In the genomic region with DNA sequence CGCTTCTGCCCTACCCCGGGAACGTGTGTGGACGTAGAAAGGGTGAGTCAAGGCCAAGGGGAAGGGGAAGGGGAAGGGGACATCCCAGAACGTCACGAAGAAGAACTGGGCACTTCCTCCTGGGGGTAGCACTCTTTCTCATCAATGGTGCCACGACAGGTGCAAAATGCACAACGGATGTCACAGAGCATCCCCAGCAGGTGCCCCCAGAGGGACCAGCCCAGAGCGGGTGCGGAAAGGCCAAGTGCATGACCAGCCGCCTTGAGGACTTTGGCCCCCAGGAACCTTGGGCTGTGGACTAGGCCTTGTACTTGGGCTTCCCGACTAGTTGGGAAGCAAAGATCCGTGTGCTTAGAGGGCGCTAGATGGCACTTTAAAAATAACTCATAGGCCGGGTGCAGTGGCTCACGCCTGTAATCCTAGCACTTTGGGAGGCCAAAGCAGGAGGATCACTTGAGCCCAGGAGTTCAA, we compare ENCODE assay signal across 1 cellular context.
TF ChIP-seq lines count a peak whose summit lies in the region.

No MANE protein-coding gene starts in this region.

TF ChIP-seq in GM12878, 131 proteins besides CTCF, POLR2A, EP300 and RAD21:
- no peak for TF ChIP-seq KLF5 (IDR thresholded peaks at IDR 0.05; ENCODE audit: partially characterized antibody)
- peak; percentile 50; the same call in 1 of the 2 replicates for TF ChIP-seq SPI1 (IDR thresholded peaks at IDR 0.05; ENCODE audit: borderline replicate concordance, insufficient read depth, low read depth, low read length)
